Comparison of ENCODE assay signal across 3 cellular contexts in genomic region chr2:171409436-171409971, GRCh38.
A peak's percentile ranks its signal among the peaks of the same experiment; 100 is the strongest.
TF ChIP-seq lines count a peak whose summit lies in the region.

No MANE protein-coding gene starts in this region.

TF ChIP-seq in liver, 16 proteins besides CTCF, POLR2A, EP300 and RAD21:
- TF ChIP-seq ATF3 (IDR thresholded peaks at IDR 0.05): no peak
- no peak for TF ChIP-seq SP1 (IDR thresholded peaks at IDR 0.05)
- TF ChIP-seq HNF4G (IDR thresholded peaks at IDR 0.05): no peak
- no peak for TF ChIP-seq FOXA1 (IDR thresholded peaks at IDR 0.05)
- TF ChIP-seq YY1 (IDR thresholded peaks at IDR 0.05): no peak

TF ChIP-seq in HepG2, 621 proteins besides CTCF, POLR2A, EP300 and RAD21 (continues in another document):
- TF ChIP-seq ZNF639 (CRISPR knock-in tag; conservative IDR thresholded peaks at IDR 0.05) (no peak), LRRFIP1 (CRISPR knock-in tag; conservative IDR thresholded peaks at IDR 0.05) (no peak), PRDM10 (CRISPR knock-in tag; IDR thresholded peaks at IDR 0.05; ENCODE audit: low read depth) (no peak), KAT7 (CRISPR knock-in tag; IDR thresholded peaks at IDR 0.05; ENCODE audit: borderline replicate concordance) (no peak), SKIL (CRISPR knock-in tag; IDR thresholded peaks at IDR 0.05; ENCODE audit: borderline replicate concordance) (no peak), ZKSCAN5 (CRISPR knock-in tag; IDR thresholded peaks at IDR 0.05) (no peak), ZNF691 (CRISPR knock-in tag; IDR thresholded peaks at IDR 0.05; ENCODE audit: borderline replicate concordance, low read depth) (no peak), HOXA9 (CRISPR knock-in tag; IDR thresholded peaks at IDR 0.05; ENCODE audit: borderline replicate concordance) (no peak)

TF ChIP-seq in GM12878, 131 proteins besides CTCF, POLR2A, EP300 and RAD21:
- TF ChIP-seq IKZF2 (IDR thresholded peaks at IDR 0.05) (peak; percentile 20 to 26; a peak in 1 of 4 replicates), MTA2 (IDR thresholded peaks at IDR 0.05; ENCODE audit: low read depth) (0 out of 2 replicates have a peak, but pooled peaks have one; percentile 22), ZNF687 (IDR thresholded peaks at IDR 0.05) (0 out of 2 replicates have a peak, but pooled peaks have one; percentile 15), MLLT1 (IDR thresholded peaks at IDR 0.05) (0 out of 2 replicates have a peak, but pooled peaks have one; percentile 49), ZNF384 (IDR thresholded peaks at IDR 0.05; ENCODE audit: borderline replicate concordance, low read depth, low read length) (no peak), IKZF1 (conservative IDR thresholded peaks at IDR 0.05) (peak; percentile 24; the same call in 1 of the 2 replicates), POLR2AphosphoS5 (IDR thresholded peaks at IDR 0.05; ENCODE audit: low read length) (0 out of 2 replicates have a peak, but pooled peaks have one; percentile 31), SPI1 (IDR thresholded peaks at IDR 0.05; ENCODE audit: borderline replicate concordance, insufficient read depth, low read depth, low read length) (no peak), FOS (IDR thresholded peaks at IDR 0.05; ENCODE audit: borderline replicate concordance, extremely low read depth, insufficient read length) (no peak), STAT3 (IDR thresholded peaks at IDR 0.05; ENCODE audit: low read depth, low read length) (no peak), RELB (IDR thresholded peaks at IDR 0.05; ENCODE audit: low read depth) (0 out of 2 replicates have a peak, but pooled peaks have one; percentile 15), LARP7 (IDR thresholded peaks at IDR 0.05) (0 out of 2 replicates have a peak, but pooled peaks have one; percentile 33)
